Comparison of ENCODE assay signal across 13 cellular contexts in the genomic region with DNA sequence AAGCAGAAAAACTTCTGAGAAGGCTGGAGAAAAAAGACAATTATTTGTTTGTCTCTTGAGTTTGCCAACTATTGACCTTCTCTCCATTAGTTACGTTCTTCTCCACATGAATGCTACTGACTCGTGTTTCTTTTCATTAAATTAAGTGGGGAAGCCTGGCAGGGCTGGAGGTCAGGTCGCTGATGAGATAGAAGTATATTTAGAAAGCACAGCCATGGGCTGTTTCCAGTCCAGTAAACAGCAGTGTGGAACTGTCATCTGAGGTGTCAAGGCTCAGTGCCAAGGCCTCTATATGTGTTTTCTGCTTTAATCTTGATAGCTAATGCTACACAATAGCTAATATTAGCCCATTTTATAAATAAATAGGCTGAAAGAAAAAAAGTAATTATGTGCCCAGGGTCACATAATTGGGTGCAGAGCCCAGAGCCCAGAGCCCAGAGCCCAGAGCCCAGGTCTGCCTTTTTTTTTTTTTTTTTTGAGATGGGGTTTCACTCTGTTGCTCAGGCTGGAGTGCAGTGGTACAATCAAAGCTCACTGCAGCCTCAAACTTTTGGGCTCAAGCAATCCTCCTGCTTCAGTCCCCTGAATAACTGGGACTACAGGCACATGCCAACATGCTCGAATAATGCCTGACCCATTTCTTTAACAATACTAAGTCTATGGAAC. TPM values are rescaled to one million over a fixed set of nuclear protein-coding genes. Genes with fewer than 3 reads are reported as not detected.
DNase-seq lines count a peak whose midpoint lies in the region; ATAC-seq, FAIRE-seq and TF ChIP-seq lines count a peak whose summit lies in the region.
"Had no signal": no experiment of that assay in that cellular context is flagged by ENCODE, and none has a peak within 500 bp of the region (broad histone marks: within the 10 kb centered on the region; RNA-seq: fewer than 3 reads in every experiment).

No MANE protein-coding gene starts in this region.

- H3K4me2 ChIP-seq in mesenchymal stem cell (ENCODE audit: low read length, poor library complexity, severe bottlenecking), result no peak overlapping the region

- no peaks in the 10 kb centered on the region for H3K9me3 ChIP-seq in mesenchymal stem cell (ENCODE audit: control insufficient read depth, low read length)

- ATAC-seq in GM21367 (IDR thresholded peaks at IDR 0.05; ENCODE audit: unreplicated experiment), result peak; percentile 69
- peak; percentile 41 for ATAC-seq in HG03196 (IDR thresholded peaks at IDR 0.05; ENCODE audit: unreplicated experiment)
- ATAC-seq in GM18517 (IDR thresholded peaks at IDR 0.05; ENCODE audit: unreplicated experiment), result no peak

- no peak overlapping the region for H3K18ac ChIP-seq in mesenchymal stem cell (ENCODE audit: low read depth in 1 of 2, low read length in 2 of 2)

- WGBS in mesenchymal stem cell, result 40% methylated on average over 3 of the region's 4 CpGs

- H3K9ac ChIP-seq in mesenchymal stem cell (ENCODE audit: low read length), result no peak overlapping the region

- no peak overlapping the region for H2BK120ac ChIP-seq in mesenchymal stem cell (ENCODE audit: low read depth, low read length)

- no peak overlapping the region for H3K23ac ChIP-seq in mesenchymal stem cell (ENCODE audit: low read length in 2 of 2)

- no peak overlapping the region for H3K27ac ChIP-seq in mesenchymal stem cell (ENCODE audit: low read length, poor library complexity, severe bottlenecking)

- no peak overlapping the region for H4K91ac ChIP-seq in mesenchymal stem cell (ENCODE audit: low read length)

- no peak overlapping the region for H2BK15ac ChIP-seq in mesenchymal stem cell (ENCODE audit: low read depth, poor library complexity, severe bottlenecking)

- H2AK5ac ChIP-seq in mesenchymal stem cell (ENCODE audit: low read length, severe bottlenecking), result no peak overlapping the region

- no peak overlapping the region for H3K4me3 ChIP-seq in mesenchymal stem cell (ENCODE audit: insufficient read depth in 1 of 2, low read depth in 1 of 2, low read length in 2 of 2)

- H3K79me1 ChIP-seq in mesenchymal stem cell (replicated peaks; ENCODE audit: low read length, poor library complexity, severe bottlenecking), result no peaks in the 10 kb centered on the region

- H3K4me1 ChIP-seq in mesenchymal stem cell (ENCODE audit: control insufficient read depth, insufficient read depth, low read depth, low read length), result no peaks in the 10 kb centered on the region

- no peak overlapping the region for H3K14ac ChIP-seq in mesenchymal stem cell (ENCODE audit: low read length in 2 of 2)

- no peak overlapping the region for H2AFZ ChIP-seq in mesenchymal stem cell (ENCODE audit: low read depth, low read length)

- no peak overlapping the region for H2BK12ac ChIP-seq in mesenchymal stem cell (ENCODE audit: low read length in 2 of 2)

- no peak overlapping the region for H3K4ac ChIP-seq in mesenchymal stem cell (ENCODE audit: low read depth in 1 of 2, low read length in 2 of 2)

- no peaks in the 10 kb centered on the region for H3K27me3 ChIP-seq in mesenchymal stem cell (ENCODE audit: control insufficient read depth in 1 of 2, insufficient read depth in 1 of 2, low read length in 2 of 2)

- H4K8ac ChIP-seq in mesenchymal stem cell (ENCODE audit: low read length), result no peak overlapping the region

- peak; percentile 68 for FAIRE-seq in GM12892 (lab: Jason Lieb, UNC)
- FAIRE-seq: islet of Langerhans, small intestine had no signal

- no peak for TF ChIP-seq POLR2A in GM12892 (IDR thresholded peaks at IDR 0.05; ENCODE audit: low read depth, low read length)

- no peaks in the 10 kb centered on the region for H3K36me3 ChIP-seq in mesenchymal stem cell (ENCODE audit: control insufficient read depth in 1 of 2, insufficient read depth in 2 of 2, low read depth in 1 of 2, low read length in 2 of 2)

- no peak overlapping the region for H2BK5ac ChIP-seq in mesenchymal stem cell (ENCODE audit: low read depth, low read length, poor library complexity, severe bottlenecking)

- DNase-seq in GM12892 (ENCODE audit: insufficient read length), result no peak
- peak; percentile 13 for DNase-seq in mesenchymal stem cell
- no peak for DNase-seq in NCI-H187 treated with DMSO at 0.1 percent for 48 hours (lab: John Stamatoyannopoulos, UW)
- no peak for DNase-seq in NCI-H1048 (lab: John Stamatoyannopoulos, UW)
- no peak for DNase-seq in KG1 (lab: John Stamatoyannopoulos, UW)
- DNase-seq: activated naive CD4-positive, alpha-beta T cell treated with anti-CD3 and anti-CD28 coated beads for 36 hours; CD4-positive, alpha-beta T cell; small intestine; T-helper 9 cell had no signal

RNA-seq across cellular contexts. Expression of gene MSGN1, which starts 6.3 kb away (rescaled TPM):
- polyA plus RNA-seq in GM12892 (2012; ENCODE audit: missing spikeins), result not detected
- polyA plus RNA-seq in mesenchymal stem cell (2013, experiment 1 of 2), result not detected
- polyA plus RNA-seq in mesenchymal stem cell (2013, experiment 2 of 2), result not detected
- polyA plus RNA-seq: small intestine had no signal

RNA-seq across cellular contexts. Expression of gene KCNS3, which starts 55.9 kb away (rescaled TPM):
- polyA plus RNA-seq in GM12892 (2012; ENCODE audit: missing spikeins), result 0.15 TPM
- 5.2 TPM for polyA plus RNA-seq in mesenchymal stem cell (2013, experiment 1 of 2)
- polyA plus RNA-seq in mesenchymal stem cell (2013, experiment 2 of 2), result 5.2 TPM
